In genomic region chr2:185859506-185859905, GRCh38 we compare ENCODE assay signal across 26 cellular contexts.
"Had no signal": no experiment of that assay in that cellular context is flagged by ENCODE, and none has a peak within 500 bp of the region (broad histone marks: within the 10 kb centered on the region; RNA-seq: fewer than 3 reads in every experiment).

No MANE protein-coding gene starts in this region.

- H3K27me3 ChIP-seq: brain microvascular endothelial cell, colonic mucosa, dorsolateral prefrontal cortex, esophagus squamous epithelium, hepatocyte, left lung, pancreas, tibial artery had no signal

- H3K36me3 ChIP-seq: brain microvascular endothelial cell, colonic mucosa, esophagus squamous epithelium, left lung, pancreas, tibial artery had no signal

- FAIRE-seq: frontal cortex, pancreas had no signal

- H3K4me1 ChIP-seq: colonic mucosa, esophagus squamous epithelium, left lung, pancreas, psoas muscle, tibial artery had no signal

- H3K4me3 ChIP-seq: colonic mucosa, dorsolateral prefrontal cortex, esophagus squamous epithelium, hepatocyte, left lung, lung, pancreas, psoas muscle, tibial artery had no signal

- H3K27ac ChIP-seq: brain microvascular endothelial cell, colonic mucosa, dorsolateral prefrontal cortex, esophagus squamous epithelium, hepatocyte, left lung, pancreas, psoas muscle, tibial artery had no signal

- H3K9me3 ChIP-seq: colonic mucosa, esophagus squamous epithelium, pancreas, psoas muscle had no signal

- DNase-seq: activated B cell treated with CpG ODN at 0.5 μM for 24 hours; activated CD4-positive, alpha-beta memory T cell treated with anti-CD3 and anti-CD28 coated beads for 36 hours; activated CD4-positive, alpha-beta T cell treated with anti-CD3 and anti-CD28 coated beads for 4 hours; activated effector memory CD4-positive, alpha-beta T cell treated with Interleukin-2 at 50 U/mL for 16 hours; activated naive CD4-positive, alpha-beta T cell treated with anti-CD3 and anti-CD28 coated beads, Interleukin-2, amount 50 U/mL, for 16 hours; activated naive CD8-positive, alpha-beta T cell treated with anti-CD3 and anti-CD28 coated beads, Interleukin-2, amount 50 U/mL, for 24 hours; activated T-cell treated with anti-CD3 and anti-CD28 coated beads, Interleukin-2, amount 50 U/mL, for 72 hours; aorta; brain microvascular endothelial cell; colonic mucosa; dorsolateral prefrontal cortex; effector memory CD8-positive, alpha-beta T cell; esophagus squamous epithelium; glutamatergic neuron; immature natural killer cell; left lung; midbrain; pancreas; psoas muscle; right cardiac atrium; stimulated activated CD4-positive, alpha-beta T cell treated with anti-CD3 and anti-CD28 coated beads, Interleukin-12 subunit alpha, Interleukin-12 subunit beta, amount 100 ng/mL, for 4 hours; stimulated activated naive CD8-positive, alpha-beta T cell treated with anti-CD3 and anti-CD28 coated beads, Interleukin-15, amount 100 ng/mL, for 72 hours; tibial artery had no signal
